1 cellular context compared by ENCODE assay signal in the genomic region with DNA sequence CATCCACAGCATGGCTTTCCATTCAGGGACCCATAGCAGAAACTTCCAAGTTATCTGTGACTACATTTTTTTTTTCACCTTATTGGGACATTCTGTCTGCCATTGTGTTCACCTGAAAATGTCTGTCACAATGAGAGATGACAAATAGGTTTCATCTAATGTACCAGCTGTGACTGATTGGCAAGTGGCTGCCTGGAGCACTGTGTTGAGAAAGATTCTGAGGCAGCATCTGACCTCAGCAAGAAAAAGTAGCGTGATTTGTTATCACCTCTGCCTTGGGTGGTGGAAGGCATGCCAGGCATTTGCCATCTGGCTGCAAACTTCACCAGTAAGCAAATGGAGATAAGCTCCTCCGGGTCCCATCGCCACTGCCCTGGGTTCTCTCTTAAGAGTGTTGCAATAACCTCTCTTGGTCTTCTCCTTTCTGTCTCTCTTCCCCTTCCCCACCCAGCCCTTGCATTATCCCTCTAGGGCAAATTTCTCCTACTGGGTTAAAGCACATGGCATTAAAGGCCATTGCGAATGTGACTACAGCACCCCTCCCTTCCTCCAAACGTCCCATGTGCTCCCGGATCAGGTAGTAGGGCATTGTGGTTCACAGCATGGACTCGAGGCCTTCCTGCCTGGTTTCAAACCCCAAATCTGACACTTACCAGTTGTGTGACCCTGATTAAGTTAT.
TF ChIP-seq lines count a peak whose summit lies in the region.

No MANE protein-coding gene starts in this region.

TF ChIP-seq in H1, 55 proteins besides CTCF, POLR2A, EP300 and RAD21:
- TF ChIP-seq, protein P1, sequence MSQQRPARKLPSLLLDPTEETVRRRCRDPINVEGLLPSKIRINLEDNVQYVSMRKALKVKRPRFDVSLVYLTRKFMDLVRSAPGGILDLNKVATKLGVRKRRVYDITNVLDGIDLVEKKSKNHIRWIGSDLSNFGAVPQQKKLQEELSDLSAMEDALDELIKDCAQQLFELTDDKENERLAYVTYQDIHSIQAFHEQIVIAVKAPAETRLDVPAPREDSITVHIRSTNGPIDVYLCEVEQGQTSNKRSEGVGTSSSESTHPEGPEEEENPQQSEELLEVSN (IDR thresholded peaks at IDR 0.05), result peak; percentile 37; the same call in 1 of the 2 replicates
- TF ChIP-seq ATF2 (IDR thresholded peaks at IDR 0.05; ENCODE audit: low read length) (no peak), SP4 (IDR thresholded peaks at IDR 0.05; ENCODE audit: low read length) (no peak), ASH2L (IDR thresholded peaks at IDR 0.05; ENCODE audit: low read length) (no peak)
- TF ChIP-seq, protein P2, sequence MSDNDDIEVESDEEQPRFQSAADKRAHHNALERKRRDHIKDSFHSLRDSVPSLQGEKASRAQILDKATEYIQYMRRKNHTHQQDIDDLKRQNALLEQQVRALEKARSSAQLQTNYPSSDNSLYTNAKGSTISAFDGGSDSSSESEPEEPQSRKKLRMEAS (IDR thresholded peaks at IDR 0.05), result peak; percentile 68
TF ChIP-seq in H1: peak in this region for 2.
